In genomic region chr11:99682646-99683045, GRCh38 we compare ENCODE assay signal across 27 cellular contexts.
DNase-seq lines count a peak whose midpoint lies in the region; ATAC-seq, FAIRE-seq and TF ChIP-seq lines count a peak whose summit lies in the region.
"Had no signal": no experiment of that assay in that cellular context is flagged by ENCODE, and none has a peak within 500 bp of the region (broad histone marks: within the 10 kb centered on the region; RNA-seq: fewer than 3 reads in every experiment).

No MANE protein-coding gene starts in this region.

- ATAC-seq in GM18868 (IDR thresholded peaks at IDR 0.05; ENCODE audit: unreplicated experiment) (peak; percentile 47), HG03521 (IDR thresholded peaks at IDR 0.05; ENCODE audit: unreplicated experiment) (peak; percentile 37), WTC11 (no peak)
- ATAC-seq: HepG2 had no signal

- no peaks in the 10 kb centered on the region for H3K36me3 ChIP-seq in endocrine pancreas (ENCODE audit: control insufficient read depth, insufficient read depth, low read length)
- H3K36me3 ChIP-seq: BE2C, SJSA1 had no signal

- H3K4me1 Mint-ChIP-seq in Calu3 (ENCODE audit: low read depth, unreplicated experiment) (no peaks in the 10 kb centered on the region), WTC11 (no peaks in the 10 kb centered on the region)
- H3K4me1 Mint-ChIP-seq: CD14-positive monocyte; CD8-positive, alpha-beta memory T cell had no signal

- H3K36me3 Mint-ChIP-seq in Calu3 (ENCODE audit: insufficient read depth, unreplicated experiment) (no peaks in the 10 kb centered on the region), WTC11 (no peaks in the 10 kb centered on the region)
- H3K36me3 Mint-ChIP-seq: CD14-positive monocyte; CD8-positive, alpha-beta memory T cell had no signal

- TF ChIP-seq POLR2A in GM12892 (IDR thresholded peaks at IDR 0.05; ENCODE audit: low read depth, low read length): no peak

- BruUV-seq in Calu3 (replicated peaks; lab: Mats Ljungman, UMichigan): no TSS peak

- no peaks in the 10 kb centered on the region for H3K27me3 ChIP-seq in endocrine pancreas (ENCODE audit: control insufficient read depth, insufficient read depth, low read length)
- H3K27me3 ChIP-seq: BE2C, SJSA1 had no signal

- CTCF ChIA-PET in Calu3 (lab: Charles Lee): no interaction called here
- CTCF ChIA-PET in WTC11 (lab: Charles Lee): no interaction called here

- intact Hi-C loops in Calu3 (cut with micrococcal nuclease; ENCODE audit: unreplicated experiment): no loop called here

- TF ChIP-seq CTCF in Calu3 (IDR thresholded peaks at IDR 0.05; ENCODE audit: unreplicated experiment) (no peak), WTC11 (IDR thresholded peaks at IDR 0.05) (no peak)

- H3K9me3 Mint-ChIP-seq in Calu3 (ENCODE audit: low read depth, unreplicated experiment) (no peaks in the 10 kb centered on the region), WTC11 (no peaks in the 10 kb centered on the region)
- H3K9me3 Mint-ChIP-seq: CD14-positive monocyte had no signal

- POLR2A ChIA-PET in WTC11 (lab: Charles Lee): no interaction called here

- H3K4me3 Mint-ChIP-seq in Calu3 (ENCODE audit: low read depth, unreplicated experiment): no peak overlapping the region
- no peak overlapping the region for H3K4me3 Mint-ChIP-seq in WTC11
- H3K4me3 Mint-ChIP-seq: CD14-positive monocyte; CD8-positive, alpha-beta memory T cell; T-helper 2 cell treated with Interferon-gamma antibody and Interleukin-4, amounts not matched to agents 5 μg/mL and 100 μg/mL, for 36 hours had no signal

- H3K27me3 Mint-ChIP-seq in Calu3 (ENCODE audit: unreplicated experiment) (no peaks in the 10 kb centered on the region), WTC11 (ENCODE audit: low read depth) (no peaks in the 10 kb centered on the region)
- H3K27me3 Mint-ChIP-seq: CD8-positive, alpha-beta memory T cell had no signal

- H3K9me3 ChIP-seq in endocrine pancreas (ENCODE audit: control insufficient read depth, low read length): no peaks in the 10 kb centered on the region
- H3K9me3 ChIP-seq: BE2C, SJSA1 had no signal

- FAIRE-seq in GM12892 (lab: Jason Lieb, UNC): peak; percentile 44
- FAIRE-seq: H54, HepG2 had no signal

- H3K4me1 ChIP-seq in endocrine pancreas (ENCODE audit: control insufficient read depth, insufficient read depth, low read length): no peaks in the 10 kb centered on the region
- H3K4me1 ChIP-seq: BE2C, SJSA1 had no signal

- no peak overlapping the region for H3K9ac ChIP-seq in endocrine pancreas (ENCODE audit: control insufficient read depth, insufficient read depth, low read length)

- DNase-seq in GM12892 (ENCODE audit: insufficient read length) (no peak), NCI-H2081 (lab: John Stamatoyannopoulos, UW) (no peak), Calu3 (no peak), WTC11 (ENCODE audit: low spot score) (no peak)
- DNase-seq: ACHN; BE2C; CD8-positive, alpha-beta memory T cell; DMS153; DND-41; Karpas-422; NCI-H1105; NCI-H1436 treated with DMSO at 0.1 percent for 48 hours; NCI-H1930; NCI-H446; NCI-H524 treated with DMSO at 0.1 percent for 48 hours; NCI-H774; Right ventricle myocardium superior; RPMI8226; T-helper 1 cell had no signal

- H3K27ac Mint-ChIP-seq in Calu3 (ENCODE audit: unreplicated experiment): no peak overlapping the region
- H3K27ac Mint-ChIP-seq in WTC11: no peak overlapping the region
- H3K27ac Mint-ChIP-seq: CD14-positive monocyte; CD8-positive, alpha-beta memory T cell; T-helper 2 cell treated with Interferon-gamma antibody and Interleukin-4, amounts not matched to agents 5 μg/mL and 100 μg/mL, for 36 hours had no signal

- H3K4me3 ChIP-seq in endocrine pancreas (ENCODE audit: control insufficient read depth, insufficient read depth, low read length): peak overlapping the region; percentile 14
- H3K4me3 ChIP-seq: SJSA1 had no signal

TF ChIP-seq in WTC11, 78 proteins besides CTCF, POLR2A, EP300 and RAD21:
- no peak for TF ChIP-seq NR2C2 (CRISPR knock-in tag; IDR thresholded peaks at IDR 0.05)
- no peak for TF ChIP-seq ATF1 (CRISPR knock-in tag; IDR thresholded peaks at IDR 0.05)
- TF ChIP-seq SMAD3 (CRISPR knock-in tag; IDR thresholded peaks at IDR 0.05; ENCODE audit: borderline replicate concordance): no peak
- no peak for TF ChIP-seq ZNF512 (CRISPR knock-in tag; IDR thresholded peaks at IDR 0.05; ENCODE audit: borderline replicate concordance)
- no peak for TF ChIP-seq MYBL2 (CRISPR knock-in tag; IDR thresholded peaks at IDR 0.05)
- no peak for TF ChIP-seq SP1 (CRISPR knock-in tag; conservative IDR thresholded peaks at IDR 0.05)
- no peak for TF ChIP-seq RORB (CRISPR knock-in tag; IDR thresholded peaks at IDR 0.05)
- TF ChIP-seq GTF2I (CRISPR knock-in tag; conservative IDR thresholded peaks at IDR 0.05): no peak
- no peak for TF ChIP-seq CBFB (CRISPR knock-in tag; IDR thresholded peaks at IDR 0.05; ENCODE audit: low read depth)
- TF ChIP-seq CDX4 (CRISPR knock-in tag; IDR thresholded peaks at IDR 0.05; ENCODE audit: borderline replicate concordance): no peak
- TF ChIP-seq NR1H2 (CRISPR knock-in tag; IDR thresholded peaks at IDR 0.05): no peak
- TF ChIP-seq MLX (CRISPR knock-in tag; IDR thresholded peaks at IDR 0.05): no peak
- TF ChIP-seq ZNF121 (CRISPR knock-in tag; IDR thresholded peaks at IDR 0.05): no peak
- no peak for TF ChIP-seq ZNF317 (CRISPR knock-in tag; IDR thresholded peaks at IDR 0.05; ENCODE audit: borderline replicate concordance, low read depth)
- TF ChIP-seq HMGXB4 (CRISPR knock-in tag; IDR thresholded peaks at IDR 0.05): no peak
- TF ChIP-seq FOXP4 (CRISPR knock-in tag; IDR thresholded peaks at IDR 0.05): no peak
- TF ChIP-seq E2F5 (CRISPR knock-in tag; IDR thresholded peaks at IDR 0.05): no peak
- TF ChIP-seq FOXK1 (CRISPR knock-in tag; IDR thresholded peaks at IDR 0.05): no peak
- no peak for TF ChIP-seq TEAD1 (CRISPR knock-in tag; IDR thresholded peaks at IDR 0.05)
